1 cellular context compared by ENCODE assay signal in the genomic region with DNA sequence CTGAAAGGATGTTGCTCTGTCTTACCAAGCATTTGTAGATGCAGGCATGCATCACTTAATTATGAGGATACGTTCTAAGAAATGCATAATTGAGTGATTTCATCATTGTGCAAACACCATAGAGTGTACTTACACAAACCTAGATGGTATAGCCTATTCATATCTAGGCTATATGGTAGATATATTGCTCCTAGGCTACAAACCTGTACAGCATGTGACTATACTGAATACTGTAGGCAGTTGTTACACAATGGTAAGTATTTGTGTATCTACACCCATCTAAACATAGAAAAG.
TF ChIP-seq lines count a peak whose summit lies in the region.

No MANE protein-coding gene starts in this region.

TF ChIP-seq in SK-N-SH, 30 proteins besides CTCF, POLR2A, EP300 and RAD21:
- TF ChIP-seq SIN3A (IDR thresholded peaks at IDR 0.05; ENCODE audit: borderline replicate concordance, low read depth, low read length) (no peak), CHD2 (IDR thresholded peaks at IDR 0.05; ENCODE audit: low read length, partially characterized antibody) (no peak), TCF12 (IDR thresholded peaks at IDR 0.05) (no peak), POLR2AphosphoS5 (IDR thresholded peaks at IDR 0.05; ENCODE audit: low read depth, low read length) (no peak), FOXJ3 (CRISPR knock-in tag; IDR thresholded peaks at IDR 0.05) (no peak), PBX3 (IDR thresholded peaks at IDR 0.05) (no peak), FOXM1 (IDR thresholded peaks at IDR 0.05; ENCODE audit: low read depth) (no peak), GATA2 (CRISPR knock-in tag; IDR thresholded peaks at IDR 0.05) (no peak), MXI1 (IDR thresholded peaks at IDR 0.05; ENCODE audit: low read depth, low read length) (no peak), RXRA (IDR thresholded peaks at IDR 0.05; ENCODE audit: borderline replicate concordance, low read depth) (no peak), JUND (IDR thresholded peaks at IDR 0.05) (no peak), NFIC (IDR thresholded peaks at IDR 0.05; ENCODE audit: borderline replicate concordance) (no peak), MAX (IDR thresholded peaks at IDR 0.05; ENCODE audit: low read depth) (no peak), ELF1 (IDR thresholded peaks at IDR 0.05) (no peak)
- TF ChIP-seq, protein P1, sequence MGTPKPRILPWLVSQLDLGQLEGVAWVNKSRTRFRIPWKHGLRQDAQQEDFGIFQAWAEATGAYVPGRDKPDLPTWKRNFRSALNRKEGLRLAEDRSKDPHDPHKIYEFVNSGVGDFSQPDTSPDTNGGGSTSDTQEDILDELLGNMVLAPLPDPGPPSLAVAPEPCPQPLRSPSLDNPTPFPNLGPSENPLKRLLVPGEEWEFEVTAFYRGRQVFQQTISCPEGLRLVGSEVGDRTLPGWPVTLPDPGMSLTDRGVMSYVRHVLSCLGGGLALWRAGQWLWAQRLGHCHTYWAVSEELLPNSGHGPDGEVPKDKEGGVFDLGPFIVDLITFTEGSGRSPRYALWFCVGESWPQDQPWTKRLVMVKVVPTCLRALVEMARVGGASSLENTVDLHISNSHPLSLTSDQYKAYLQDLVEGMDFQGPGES (IDR thresholded peaks at IDR 0.05; ENCODE audit: low read depth, low read length) = no peak
